ENCODE assay signal across 10 cellular contexts in the genomic region with DNA sequence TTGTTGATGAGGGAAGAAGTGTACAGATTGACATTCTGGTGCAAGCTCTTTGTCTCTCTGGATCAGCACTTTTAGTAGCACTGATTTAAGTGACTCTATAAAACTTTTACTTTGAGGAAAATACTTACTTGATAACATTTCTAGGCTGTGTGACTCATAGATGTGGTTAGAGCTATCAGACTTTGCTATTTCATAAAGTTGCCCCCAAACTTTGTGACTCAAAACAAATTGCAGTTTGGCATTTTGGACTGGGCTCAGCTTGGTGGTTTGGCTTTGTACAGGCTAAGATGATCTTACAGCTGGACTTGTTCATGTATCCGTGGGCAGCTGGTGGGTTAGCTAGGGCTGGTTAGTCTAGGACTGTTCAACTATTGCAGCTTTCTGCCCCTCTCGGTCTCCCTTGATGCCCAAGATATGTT. TPM values are rescaled to one million over a fixed set of nuclear protein-coding genes. Genes with fewer than 3 reads are reported as not detected.
DNase-seq lines count a peak whose midpoint lies in the region; ATAC-seq and TF ChIP-seq lines count a peak whose summit lies in the region.
"Had no signal": no experiment of that assay in that cellular context is flagged by ENCODE, and none has a peak within 500 bp of the region (broad histone marks: within the 10 kb centered on the region; RNA-seq: fewer than 3 reads in every experiment).

No MANE protein-coding gene starts in this region.

- no peaks in the 10 kb centered on the region for H3K9me3 ChIP-seq in PC-3 (ENCODE audit: low read length)

- no peaks in the 10 kb centered on the region for H3K9me2 ChIP-seq in PC-3 (replicated peaks; ENCODE audit: low read length)

- peak; percentile 50 for ATAC-seq in PC-3
- no peak for ATAC-seq in GM19455 (IDR thresholded peaks at IDR 0.05; ENCODE audit: unreplicated experiment)
- no peak for ATAC-seq in GM21717 (IDR thresholded peaks at IDR 0.05; ENCODE audit: unreplicated experiment)

- no peak for TF ChIP-seq CTCF in PC-3 (conservative IDR thresholded peaks at IDR 0.05; ENCODE audit: low read depth, low read length)
- no peak for TF ChIP-seq CTCF in cardiac fibroblast (IDR thresholded peaks at IDR 0.05; ENCODE audit: low read depth, low read length)

- CTCF ChIA-PET in activated CD4-positive, alpha-beta memory T cell treated with anti-CD3 and anti-CD28 coated beads for 36 hours (lab: Charles Lee), result interaction anchor here (0.6 to 1.3 kb wide), 3 partner anchors 12 to 109 kb away, joined by 3 to 9 read pairs (median 4); no protein-coding TSS in a partner anchor
- CTCF ChIA-PET in activated CD4-positive, alpha-beta memory T cell treated with anti-CD3 and anti-CD28 coated beads, Interleukin-2, amount 10 ng/mL, durations not matched to agents 7 days and 5 days (lab: Charles Lee), result interaction anchor here (1.8 kb wide), 1 partner anchor 12 kb away, joined by 11 read pairs; no protein-coding TSS in a partner anchor
- CTCF ChIA-PET in PC-3 (lab: Charles Lee), result interaction anchor here (0.5 to 0.6 kb wide), 3 partner anchors 29 to 454 kb away, joined by 3 to 4 read pairs (median 4); no protein-coding TSS in a partner anchor

- H3K27ac ChIP-seq in PC-3 (ENCODE audit: low read length), result peak overlapping the region; percentile 89

- H2AFZ ChIP-seq in PC-3 (ENCODE audit: low read length), result no peak overlapping the region

- no peaks in the 10 kb centered on the region for H3K36me3 Mint-ChIP-seq in activated CD4-positive, alpha-beta memory T cell treated with anti-CD3 and anti-CD28 coated beads for 36 hours
- H3K36me3 Mint-ChIP-seq in activated CD4-positive, alpha-beta memory T cell treated with anti-CD3 and anti-CD28 coated beads, Interleukin-2, amount 10 ng/mL, durations not matched to agents 7 days and 5 days (ENCODE audit: low read depth), result no peaks in the 10 kb centered on the region

- no peaks in the 10 kb centered on the region for H3K9me3 Mint-ChIP-seq in activated CD4-positive, alpha-beta memory T cell treated with anti-CD3 and anti-CD28 coated beads for 36 hours
- H3K9me3 Mint-ChIP-seq in activated CD4-positive, alpha-beta memory T cell treated with anti-CD3 and anti-CD28 coated beads, Interleukin-2, amount 10 ng/mL, durations not matched to agents 7 days and 5 days, result no peaks in the 10 kb centered on the region

- peaks cover 33% of the 10 kb centered on the region for H3K4me1 Mint-ChIP-seq in activated CD4-positive, alpha-beta memory T cell treated with anti-CD3 and anti-CD28 coated beads for 36 hours (ENCODE audit: low read depth)
- H3K4me1 Mint-ChIP-seq in activated CD4-positive, alpha-beta memory T cell treated with anti-CD3 and anti-CD28 coated beads, Interleukin-2, amount 10 ng/mL, durations not matched to agents 7 days and 5 days, result peaks cover 5% of the 10 kb centered on the region

- H3K27me3 ChIP-seq in PC-3 (ENCODE audit: low read length), result no peaks in the 10 kb centered on the region

- no peak overlapping the region for H3K27ac Mint-ChIP-seq in activated CD4-positive, alpha-beta memory T cell treated with anti-CD3 and anti-CD28 coated beads for 36 hours
- no peak overlapping the region for H3K27ac Mint-ChIP-seq in activated CD4-positive, alpha-beta memory T cell treated with anti-CD3 and anti-CD28 coated beads, Interleukin-2, amount 10 ng/mL, durations not matched to agents 7 days and 5 days

- H3K27me3 Mint-ChIP-seq in activated CD4-positive, alpha-beta memory T cell treated with anti-CD3 and anti-CD28 coated beads for 36 hours, result no peaks in the 10 kb centered on the region
- peaks cover 3% of the 10 kb centered on the region for H3K27me3 Mint-ChIP-seq in activated CD4-positive, alpha-beta memory T cell treated with anti-CD3 and anti-CD28 coated beads, Interleukin-2, amount 10 ng/mL, durations not matched to agents 7 days and 5 days

- H3K4me2 ChIP-seq in PC-3 (ENCODE audit: low read length), result peak overlapping the region; percentile 68

- H3K36me3 ChIP-seq in PC-3 (ENCODE audit: low read depth, low read length), result no peaks in the 10 kb centered on the region

- H3K9ac ChIP-seq in PC-3 (ENCODE audit: low read length), result peak overlapping the region; percentile 54

- no peak overlapping the region for H3K4me3 Mint-ChIP-seq in activated CD4-positive, alpha-beta memory T cell treated with anti-CD3 and anti-CD28 coated beads for 36 hours
- no peak overlapping the region for H3K4me3 Mint-ChIP-seq in activated CD4-positive, alpha-beta memory T cell treated with anti-CD3 and anti-CD28 coated beads, Interleukin-2, amount 10 ng/mL, durations not matched to agents 7 days and 5 days

- H3K79me2 ChIP-seq in PC-3 (ENCODE audit: low read length), result no peaks in the 10 kb centered on the region

- H3K4me3 ChIP-seq in PC-3 (ENCODE audit: low read length) (peak overlapping the region; percentile 4; the same call in 1 of the 2 replicates), cardiac fibroblast (replicated peaks in 1 of 2; ENCODE audit: low read depth in 2 of 2, low read length in 2 of 2) (no peak overlapping the region), skeletal muscle cell (ENCODE audit: low read depth, low read length) (no peak overlapping the region)

- POLR2A ChIA-PET in activated CD4-positive, alpha-beta memory T cell treated with anti-CD3 and anti-CD28 coated beads for 36 hours (lab: Charles Lee), result no interaction called here
- POLR2A ChIA-PET in activated CD4-positive, alpha-beta memory T cell treated with anti-CD3 and anti-CD28 coated beads, Interleukin-2, amount 10 ng/mL, durations not matched to agents 7 days and 5 days (lab: Charles Lee), result no interaction called here
- POLR2A ChIA-PET in PC-3 (lab: Charles Lee; ENCODE audit: unreplicated experiment), result interaction anchor here (0.7 kb wide), 1 partner anchor 71 kb away, joined by 3 read pairs; no protein-coding TSS in a partner anchor

- intact Hi-C loops in activated CD4-positive, alpha-beta memory T cell treated with anti-CD3 and anti-CD28 coated beads for 36 hours (cut with micrococcal nuclease), result no loop called here
- intact Hi-C loops in PC-3 (cut with micrococcal nuclease), result loop anchor here (5.0 kb wide), 1 partner anchor 104 kb away; no protein-coding TSS in a partner anchor

- no TSS peak for BruUV-seq in PC-3 (replicated peaks; lab: Mats Ljungman, UMichigan)

- H4K20me1 ChIP-seq in PC-3 (ENCODE audit: low read length), result no peaks in the 10 kb centered on the region

- H3K4me1 ChIP-seq in PC-3 (ENCODE audit: insufficient read depth, low read length), result peaks cover 90% of the 10 kb centered on the region

- peaks cover 16% of the 10 kb centered on the region for H3F3A ChIP-seq in PC-3 (ENCODE audit: low read length, unreplicated experiment)

- peak; percentile 45 for DNase-seq in activated CD4-positive, alpha-beta memory T cell treated with anti-CD3 and anti-CD28 coated beads for 36 hours
- DNase-seq in activated CD4-positive, alpha-beta memory T cell treated with anti-CD3 and anti-CD28 coated beads, Interleukin-2, amount 10 ng/mL, durations not matched to agents 7 days and 5 days, result no peak
- peak; percentile 91 for DNase-seq in PC-3
- peak; percentile 61 to 75 for DNase-seq in cardiac fibroblast (ENCODE audit: low read depth in 2 of 2)
- peak; percentile 73 for DNase-seq in skeletal muscle cell (ENCODE audit: low read depth)
- DNase-seq in midbrain (lab: John Stamatoyannopoulos, UW), result no peak
- DNase-seq: NCI-H2171, occipital lobe had no signal

RNA-seq across cellular contexts. Expression of gene GLS, which starts 42.1 kb away (rescaled TPM):
- 100 to 1,000 TPM; 209 to 210 TPM for total RNA-seq in activated CD4-positive, alpha-beta memory T cell treated with anti-CD3 and anti-CD28 coated beads for 36 hours
- total RNA-seq in activated CD4-positive, alpha-beta memory T cell treated with anti-CD3 and anti-CD28 coated beads, Interleukin-2, amount 10 ng/mL, durations not matched to agents 7 days and 5 days, result 100 to 1,000 TPM; 146 to 150 TPM
- 67.4 and 71.9 TPM in 2 replicates for total RNA-seq in PC-3 (2014; rRNA removed)

Comparison
In these comparisons a context has a peak if more than half of its experiments do, and no peak if none do; other contexts are left out.
1. DNase-seq: peak in activated CD4-positive, alpha-beta memory T cell treated with anti-CD3 and anti-CD28 coated beads for 36 hours (single experiment), PC-3 (single experiment), cardiac fibroblast (2 of 2) and skeletal muscle cell (single experiment); none in activated CD4-positive, alpha-beta memory T cell treated with anti-CD3 and anti-CD28 coated beads, Interleukin-2, amount 10 ng/mL, durations not matched to agents 7 days and 5 days (single experiment) and midbrain (single experiment).